Comparison of ENCODE assay signal across 1 cellular context in the genomic region with DNA sequence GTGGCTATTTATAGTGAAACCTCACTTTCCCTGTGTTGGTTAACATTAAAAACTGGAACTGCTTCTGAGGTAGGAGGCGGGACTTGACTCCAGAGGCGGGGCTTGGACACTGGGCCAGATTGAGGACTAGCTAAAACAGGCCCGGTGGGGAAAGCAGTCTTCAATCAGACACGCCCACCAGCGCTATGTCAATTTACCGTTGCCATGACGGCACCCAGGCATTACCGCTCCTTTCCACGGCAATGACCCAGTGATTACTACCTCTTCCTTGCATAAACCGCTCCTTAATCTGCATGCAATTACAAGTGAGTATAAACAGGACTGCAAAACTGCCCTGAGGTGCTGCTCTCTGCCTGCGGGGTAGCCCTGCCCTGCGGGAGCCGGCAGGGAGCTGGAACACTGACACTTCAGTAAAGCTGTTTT.
TF ChIP-seq lines count a peak whose summit lies in the region.

No MANE protein-coding gene starts in this region.

TF ChIP-seq in H1, 55 proteins besides CTCF, POLR2A, EP300 and RAD21:
- TF ChIP-seq, protein P1, sequence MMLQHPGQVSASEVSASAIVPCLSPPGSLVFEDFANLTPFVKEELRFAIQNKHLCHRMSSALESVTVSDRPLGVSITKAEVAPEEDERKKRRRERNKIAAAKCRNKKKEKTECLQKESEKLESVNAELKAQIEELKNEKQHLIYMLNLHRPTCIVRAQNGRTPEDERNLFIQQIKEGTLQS (IDR thresholded peaks at IDR 0.05; ENCODE audit: insufficient read depth, low read depth, low read length): no peak
- TF ChIP-seq TCF12 (IDR thresholded peaks at IDR 0.05; ENCODE audit: low read depth, low read length) (no peak), NANOG (IDR thresholded peaks at IDR 0.05; ENCODE audit: insufficient read depth, low read depth, low read length, poor library complexity, severe bottlenecking) (no peak), YY1 (IDR thresholded peaks at IDR 0.05; ENCODE audit: low read depth, low read length) (no peak), MAFK (IDR thresholded peaks at IDR 0.05; ENCODE audit: low read depth, low read length) (no peak), GABPA (IDR thresholded peaks at IDR 0.05; ENCODE audit: borderline replicate concordance, insufficient read depth, low read length) (no peak), SP1 (IDR thresholded peaks at IDR 0.05; ENCODE audit: low read depth, low read length) (0 out of 2 replicates have a peak, but pooled peaks have one; percentile 27), POU5F1 (IDR thresholded peaks at IDR 0.05; ENCODE audit: low read depth, low read length) (no peak), JUN (IDR thresholded peaks at IDR 0.05; ENCODE audit: low read depth, low read length) (no peak), CREB1 (IDR thresholded peaks at IDR 0.05) (peak; percentile 38; the same call in 1 of the 2 replicates), SIN3A (conservative IDR thresholded peaks at IDR 0.05 in 1 of 2, IDR thresholded peaks at IDR 0.05 in 1 of 2; ENCODE audit: low read depth in 1 of 2, low read length in 2 of 2) (peak in 1 of 2 experiments; percentile 78; a peak in 2 of 4 replicates), BCL11A (IDR thresholded peaks at IDR 0.05; ENCODE audit: low read depth in 2 of 2, low read length in 2 of 2) (no peak)
